In genomic region chr10:96833220-96834001, GRCh38 we compare ENCODE assay signal across 1 cellular context.
TF ChIP-seq lines count a peak whose summit lies in the region.

No MANE protein-coding gene starts in this region.

TF ChIP-seq in HepG2, 621 proteins besides CTCF, POLR2A, EP300 and RAD21 (continued from another document):
- TF ChIP-seq, protein P1, sequence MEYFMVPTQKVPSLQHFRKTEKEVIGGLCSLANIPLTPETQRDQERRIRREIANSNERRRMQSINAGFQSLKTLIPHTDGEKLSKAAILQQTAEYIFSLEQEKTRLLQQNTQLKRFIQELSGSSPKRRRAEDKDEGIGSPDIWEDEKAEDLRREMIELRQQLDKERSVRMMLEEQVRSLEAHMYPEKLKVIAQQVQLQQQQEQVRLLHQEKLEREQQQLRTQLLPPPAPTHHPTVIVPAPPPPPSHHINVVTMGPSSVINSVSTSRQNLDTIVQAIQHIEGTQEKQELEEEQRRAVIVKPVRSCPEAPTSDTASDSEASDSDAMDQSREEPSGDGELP (IDR thresholded peaks at IDR 0.05; ENCODE audit: borderline replicate concordance, low read depth), result no peak
- TF ChIP-seq PHF21A (CRISPR knock-in tag; IDR thresholded peaks at IDR 0.05) (no peak), AGO2 (optimal IDR thresholded peaks at IDR 0.05; ENCODE audit: low read depth, low read length) (peak; percentile 52), ZNF512 (CRISPR knock-in tag; IDR thresholded peaks at IDR 0.05) (no peak), CERS6 (CRISPR knock-in tag; IDR thresholded peaks at IDR 0.05) (no peak), SRSF9 (IDR thresholded peaks at IDR 0.05; ENCODE audit: borderline replicate concordance, insufficient read depth, low read depth, low read length, poor library complexity, severe bottlenecking) (no peak), RAD51 (IDR thresholded peaks at IDR 0.05; ENCODE audit: borderline replicate concordance) (no peak), KDM6A (CRISPR knock-in tag; IDR thresholded peaks at IDR 0.05; ENCODE audit: low read depth) (no peak), ZIK1 (CRISPR knock-in tag; IDR thresholded peaks at IDR 0.05; ENCODE audit: borderline replicate concordance, low read depth) (no peak), RBM22 (optimal IDR thresholded peaks at IDR 0.05; ENCODE audit: low read length) (no peak), ZNF205 (CRISPR knock-in tag; IDR thresholded peaks at IDR 0.05) (no peak), ZBTB43 (CRISPR knock-in tag; conservative IDR thresholded peaks at IDR 0.05) (no peak), KDM5B (CRISPR knock-in tag; IDR thresholded peaks at IDR 0.05; ENCODE audit: borderline replicate concordance) (0 out of 2 replicates have a peak, but pooled peaks have one; percentile 18), FOXA3 (CRISPR knock-in tag; IDR thresholded peaks at IDR 0.05) (no peak), RORA (CRISPR knock-in tag; IDR thresholded peaks at IDR 0.05) (no peak), RFX5 (IDR thresholded peaks at IDR 0.05; ENCODE audit: low read depth, low read length) (no peak), CBFB (CRISPR knock-in tag; IDR thresholded peaks at IDR 0.05) (no peak), STAG1 (CRISPR knock-in tag; IDR thresholded peaks at IDR 0.05) (no peak), THYN1 (CRISPR knock-in tag; IDR thresholded peaks at IDR 0.05; ENCODE audit: borderline replicate concordance, low read depth) (no peak), ZNF576 (CRISPR knock-in tag; IDR thresholded peaks at IDR 0.05) (no peak), IRF2 (CRISPR knock-in tag; IDR thresholded peaks at IDR 0.05) (no peak), ZC3H13 (CRISPR knock-in tag; IDR thresholded peaks at IDR 0.05) (no peak), HNF4A (CRISPR knock-in tag; IDR thresholded peaks at IDR 0.05) (no peak), GFI1 (CRISPR knock-in tag; IDR thresholded peaks at IDR 0.05; ENCODE audit: borderline replicate concordance) (peak; percentile 56; the same call in 1 of the 2 replicates), UBTF (CRISPR knock-in tag; IDR thresholded peaks at IDR 0.05) (peak; percentile 46; the same call in 1 of the 2 replicates), HNRNPLL (IDR thresholded peaks at IDR 0.05; ENCODE audit: low read depth, low read length, poor library complexity, severe bottlenecking) (no peak), TIGD3 (CRISPR knock-in tag; IDR thresholded peaks at IDR 0.05; ENCODE audit: borderline replicate concordance) (no peak), SOX6 (IDR thresholded peaks at IDR 0.05) (no peak), SOX6 (CRISPR knock-in tag; IDR thresholded peaks at IDR 0.05) (peak; percentile 8; the same call in 1 of the 2 replicates), ZNF672 (CRISPR knock-in tag; IDR thresholded peaks at IDR 0.05) (no peak), FOXC1 (CRISPR knock-in tag; IDR thresholded peaks at IDR 0.05; ENCODE audit: borderline replicate concordance) (no peak), ARNTL (CRISPR knock-in tag; IDR thresholded peaks at IDR 0.05) (no peak), SNAPC4 (CRISPR knock-in tag; IDR thresholded peaks at IDR 0.05) (no peak)
- TF ChIP-seq, protein P2, sequence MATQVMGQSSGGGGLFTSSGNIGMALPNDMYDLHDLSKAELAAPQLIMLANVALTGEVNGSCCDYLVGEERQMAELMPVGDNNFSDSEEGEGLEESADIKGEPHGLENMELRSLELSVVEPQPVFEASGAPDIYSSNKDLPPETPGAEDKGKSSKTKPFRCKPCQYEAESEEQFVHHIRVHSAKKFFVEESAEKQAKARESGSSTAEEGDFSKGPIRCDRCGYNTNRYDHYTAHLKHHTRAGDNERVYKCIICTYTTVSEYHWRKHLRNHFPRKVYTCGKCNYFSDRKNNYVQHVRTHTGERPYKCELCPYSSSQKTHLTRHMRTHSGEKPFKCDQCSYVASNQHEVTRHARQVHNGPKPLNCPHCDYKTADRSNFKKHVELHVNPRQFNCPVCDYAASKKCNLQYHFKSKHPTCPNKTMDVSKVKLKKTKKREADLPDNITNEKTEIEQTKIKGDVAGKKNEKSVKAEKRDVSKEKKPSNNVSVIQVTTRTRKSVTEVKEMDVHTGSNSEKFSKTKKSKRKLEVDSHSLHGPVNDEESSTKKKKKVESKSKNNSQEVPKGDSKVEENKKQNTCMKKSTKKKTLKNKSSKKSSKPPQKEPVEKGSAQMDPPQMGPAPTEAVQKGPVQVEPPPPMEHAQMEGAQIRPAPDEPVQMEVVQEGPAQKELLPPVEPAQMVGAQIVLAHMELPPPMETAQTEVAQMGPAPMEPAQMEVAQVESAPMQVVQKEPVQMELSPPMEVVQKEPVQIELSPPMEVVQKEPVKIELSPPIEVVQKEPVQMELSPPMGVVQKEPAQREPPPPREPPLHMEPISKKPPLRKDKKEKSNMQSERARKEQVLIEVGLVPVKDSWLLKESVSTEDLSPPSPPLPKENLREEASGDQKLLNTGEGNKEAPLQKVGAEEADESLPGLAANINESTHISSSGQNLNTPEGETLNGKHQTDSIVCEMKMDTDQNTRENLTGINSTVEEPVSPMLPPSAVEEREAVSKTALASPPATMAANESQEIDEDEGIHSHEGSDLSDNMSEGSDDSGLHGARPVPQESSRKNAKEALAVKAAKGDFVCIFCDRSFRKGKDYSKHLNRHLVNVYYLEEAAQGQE (IDR thresholded peaks at IDR 0.05; ENCODE audit: borderline replicate concordance in 1 of 2, low read depth in 1 of 2, low read length in 2 of 2), result no peak
- TF ChIP-seq, protein P3, sequence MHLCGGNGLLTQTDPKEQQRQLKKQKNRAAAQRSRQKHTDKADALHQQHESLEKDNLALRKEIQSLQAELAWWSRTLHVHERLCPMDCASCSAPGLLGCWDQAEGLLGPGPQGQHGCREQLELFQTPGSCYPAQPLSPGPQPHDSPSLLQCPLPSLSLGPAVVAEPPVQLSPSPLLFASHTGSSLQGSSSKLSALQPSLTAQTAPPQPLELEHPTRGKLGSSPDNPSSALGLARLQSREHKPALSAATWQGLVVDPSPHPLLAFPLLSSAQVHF (CRISPR knock-in tag; IDR thresholded peaks at IDR 0.05), result no peak
- TF ChIP-seq, protein P4, sequence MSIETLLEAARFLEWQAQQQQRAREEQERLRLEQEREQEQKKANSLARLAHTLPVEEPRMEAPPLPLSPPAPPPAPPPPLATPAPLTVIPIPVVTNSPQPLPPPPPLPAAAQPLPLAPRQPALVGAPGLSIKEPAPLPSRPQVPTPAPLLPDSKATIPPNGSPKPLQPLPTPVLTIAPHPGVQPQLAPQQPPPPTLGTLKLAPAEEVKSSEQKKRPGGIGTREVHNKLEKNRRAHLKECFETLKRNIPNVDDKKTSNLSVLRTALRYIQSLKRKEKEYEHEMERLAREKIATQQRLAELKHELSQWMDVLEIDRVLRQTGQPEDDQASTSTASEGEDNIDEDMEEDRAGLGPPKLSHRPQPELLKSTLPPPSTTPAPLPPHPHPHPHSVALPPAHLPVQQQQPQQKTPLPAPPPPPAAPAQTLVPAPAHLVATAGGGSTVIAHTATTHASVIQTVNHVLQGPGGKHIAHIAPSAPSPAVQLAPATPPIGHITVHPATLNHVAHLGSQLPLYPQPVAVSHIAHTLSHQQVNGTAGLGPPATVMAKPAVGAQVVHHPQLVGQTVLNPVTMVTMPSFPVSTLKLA (IDR thresholded peaks at IDR 0.05), result no peak
- TF ChIP-seq, protein P5, sequence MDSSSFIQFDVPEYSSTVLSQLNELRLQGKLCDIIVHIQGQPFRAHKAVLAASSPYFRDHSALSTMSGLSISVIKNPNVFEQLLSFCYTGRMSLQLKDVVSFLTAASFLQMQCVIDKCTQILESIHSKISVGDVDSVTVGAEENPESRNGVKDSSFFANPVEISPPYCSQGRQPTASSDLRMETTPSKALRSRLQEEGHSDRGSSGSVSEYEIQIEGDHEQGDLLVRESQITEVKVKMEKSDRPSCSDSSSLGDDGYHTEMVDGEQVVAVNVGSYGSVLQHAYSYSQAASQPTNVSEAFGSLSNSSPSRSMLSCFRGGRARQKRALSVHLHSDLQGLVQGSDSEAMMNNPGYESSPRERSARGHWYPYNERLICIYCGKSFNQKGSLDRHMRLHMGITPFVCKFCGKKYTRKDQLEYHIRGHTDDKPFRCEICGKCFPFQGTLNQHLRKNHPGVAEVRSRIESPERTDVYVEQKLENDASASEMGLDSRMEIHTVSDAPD (CRISPR knock-in tag; IDR thresholded peaks at IDR 0.05), result no peak
TF ChIP-seq in HepG2: peak in this region for 35.
